In the genomic region with DNA sequence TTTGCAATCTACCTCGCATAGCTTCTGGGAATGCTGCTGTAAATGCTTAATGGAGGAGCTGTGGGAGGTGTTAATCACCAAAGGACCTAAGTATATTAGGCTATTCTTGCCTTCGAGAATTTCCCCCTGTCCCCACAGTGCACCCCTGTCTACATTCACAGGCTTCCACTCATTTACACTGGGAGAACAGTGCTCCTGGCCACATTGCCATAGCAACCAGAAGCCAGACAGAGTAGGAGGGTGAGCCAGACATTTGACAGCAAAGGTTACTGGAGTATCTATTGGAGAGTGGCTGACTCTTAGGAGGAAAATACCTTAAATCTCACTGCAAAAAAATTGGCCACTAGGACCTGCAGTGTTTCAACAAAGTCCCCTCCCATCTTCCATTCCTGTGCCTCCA, we compare ENCODE assay signal across 37 cellular contexts.
"Had no signal": no experiment of that assay in that cellular context is flagged by ENCODE, and none has a peak within 500 bp of the region (broad histone marks: within the 10 kb centered on the region; RNA-seq: fewer than 3 reads in every experiment).

No MANE protein-coding gene starts in this region.

- H3K4me3 Mint-ChIP-seq: activated B cell treated with CpG ODN at 0.5 μM for 24 hours; activated CD4-positive, alpha-beta memory T cell treated with anti-CD3 and anti-CD28 coated beads for 36 hours; activated CD4-positive, alpha-beta T cell treated with anti-CD3 and anti-CD28 coated beads, Interleukin-2, amount 10 ng/mL, durations not matched to agents 24 days and 14 days; activated CD8-positive, alpha-beta T cell treated with anti-CD3 and anti-CD28 coated beads for 36 hours; activated naive CD4-positive, alpha-beta T cell treated with anti-CD3 and anti-CD28 coated beads, Interleukin-2, amount 10 ng/mL, durations not matched to agents 7 days and 5 days; activated naive CD4-positive, alpha-beta T cell treated with anti-CD3 and anti-CD28 coated beads, Interleukin-2, amount 50 U/mL, for 24 hours; activated naive CD8-positive, alpha-beta T cell; activated naive CD8-positive, alpha-beta T cell treated with anti-CD3 and anti-CD28 coated beads, Interleukin-2, amount 10 ng/mL, durations not matched to agents 7 days and 5 days; activated naive CD8-positive, alpha-beta T cell treated with anti-CD3 and anti-CD28 coated beads, Interleukin-2, amount 50 U/mL, for 24 hours; activated T-cell treated with anti-CD3 and anti-CD28 coated beads, Interleukin-2, amount 50 U/mL, for 4 hours; activated T-cell treated with anti-CD3 and anti-CD28 coated beads, Interleukin-2, amount 50 U/mL, for 72 hours; activated T-helper 1 cell treated with anti-CD3 and anti-CD28 coated beads, Interleukin-12 subunit alpha, Interleukin-12 subunit beta, Interleukin-2, Interleukin-4 antibody, amounts not matched to agents 30 ng/mL and 10 ng/mL and 1 ng/mL, durations not matched to agents 14 hours and 24 hours and 36 hours; T-helper 1 cell treated with Interleukin-12 subunit alpha and Interleukin-12 subunit beta and Interleukin-4 antibody, amounts not matched to agents 30 μg/mL and 1 μg/mL, for 36 hours; T-helper 2 cell treated with Interferon-gamma antibody and Interleukin-4, amounts not matched to agents 5 μg/mL and 100 μg/mL, for 36 hours had no signal

- DNase-seq: activated B cell treated with CpG ODN at 0.5 μM for 24 hours; activated CD4-positive, alpha-beta memory T cell treated with anti-CD3 and anti-CD28 coated beads for 36 hours; activated CD4-positive, alpha-beta T cell treated with anti-CD3 and anti-CD28 coated beads for 4 hours; activated CD4-positive, alpha-beta T cell treated with anti-CD3 and anti-CD28 coated beads, Interleukin-2, amount 10 ng/mL, durations not matched to agents 24 days and 14 days; activated CD4-positive, alpha-beta T cell treated with anti-CD3 and anti-CD28 coated beads, Interleukin-2, amount 50 U/mL, for 1 hour; activated CD4-positive, alpha-beta T cell treated with anti-CD3 and anti-CD28 coated beads, Interleukin-2, amount 50 U/mL, for 4 hours; activated CD4-positive, CD25-positive, alpha-beta regulatory T cell treated with anti-CD3 and anti-CD28 coated beads, Interleukin-2, amount 50 U/mL, for 72 hours; activated CD8-positive, alpha-beta memory T cell treated with anti-CD3 and anti-CD28 coated beads, Interleukin-2, amount 50 U/mL, for 4 hours; activated CD8-positive, alpha-beta T cell treated with anti-CD3 and anti-CD28 coated beads for 36 hours; activated effector memory CD4-positive, alpha-beta T cell treated with Interleukin-2 at 50 U/mL for 16 hours; activated gamma-delta T cell; activated naive CD4-positive, alpha-beta T cell treated with anti-CD3 and anti-CD28 coated beads, Interleukin-2, amount 10 ng/mL, durations not matched to agents 7 days and 5 days; activated naive CD4-positive, alpha-beta T cell treated with Interleukin-2 at 50 U/mL for 16 hours; activated naive CD8-positive, alpha-beta T cell treated with anti-CD3 and anti-CD28 coated beads, Interleukin-2, amount 10 ng/mL, durations not matched to agents 7 days and 5 days; activated naive CD8-positive, alpha-beta T cell treated with anti-CD3 and anti-CD28 coated beads, Interleukin-2, amount 50 U/mL, for 24 hours; activated T-cell treated with anti-CD3 and anti-CD28 coated beads for 4 hours; activated T-cell treated with anti-CD3 and anti-CD28 coated beads, Interleukin-2, amount 50 U/mL, for 1 hour; activated T-cell treated with anti-CD3 and anti-CD28 coated beads, Interleukin-2, amount 50 U/mL, for 4 hours; activated T-cell treated with anti-CD3 and anti-CD28 coated beads, Interleukin-2, amount 50 U/mL, for 72 hours; amygdala; anterior cingulate cortex; body of pancreas; brain microvascular endothelial cell; central memory CD4-positive, alpha-beta T cell; SW 1271; T-helper 1 cell; T-helper 2 cell; T-helper 9 cell had no signal

- H3K27me3 ChIP-seq: ascending aorta, body of pancreas, brain microvascular endothelial cell had no signal

- ATAC-seq: activated CD8-positive, alpha-beta T cell treated with anti-CD3 and anti-CD28 coated beads for 36 hours; activated naive CD8-positive, alpha-beta T cell treated with anti-CD3 and anti-CD28 coated beads, Interleukin-2, amount 50 U/mL, for 24 hours; activated T-cell treated with anti-CD3 and anti-CD28 coated beads, Interleukin-2, amount 50 U/mL, for 4 hours; activated T-cell treated with anti-CD3 and anti-CD28 coated beads, Interleukin-2, amount 50 U/mL, for 72 hours; body of pancreas had no signal

- H3K27ac ChIP-seq: ascending aorta, body of pancreas, brain microvascular endothelial cell, breast epithelium, VCaP had no signal

- H3K4me3 ChIP-seq: ascending aorta, body of pancreas, breast epithelium had no signal

- H3K4me1 ChIP-seq: ascending aorta, body of pancreas, breast epithelium had no signal

- H3K36me3 ChIP-seq: ascending aorta, brain microvascular endothelial cell, breast epithelium had no signal

- H3K4me1 Mint-ChIP-seq: activated B cell treated with CpG ODN at 0.5 μM for 24 hours; activated CD4-positive, alpha-beta T cell treated with anti-CD3 and anti-CD28 coated beads, Interleukin-2, amount 10 ng/mL, durations not matched to agents 24 days and 14 days; activated naive CD4-positive, alpha-beta T cell treated with anti-CD3 and anti-CD28 coated beads, Interleukin-2, amount 10 ng/mL, durations not matched to agents 7 days and 5 days; activated naive CD4-positive, alpha-beta T cell treated with anti-CD3 and anti-CD28 coated beads, Interleukin-2, amount 50 U/mL, for 24 hours; activated naive CD8-positive, alpha-beta T cell treated with anti-CD3 and anti-CD28 coated beads, Interleukin-2, amount 10 ng/mL, durations not matched to agents 7 days and 5 days; activated naive CD8-positive, alpha-beta T cell treated with anti-CD3 and anti-CD28 coated beads, Interleukin-2, amount 50 U/mL, for 24 hours had no signal

- H3K9me3 Mint-ChIP-seq: activated B cell treated with CpG ODN at 0.5 μM for 24 hours; activated CD4-positive, alpha-beta memory T cell treated with anti-CD3 and anti-CD28 coated beads for 36 hours; activated CD4-positive, alpha-beta T cell treated with anti-CD3 and anti-CD28 coated beads, Interleukin-2, amount 10 ng/mL, durations not matched to agents 24 days and 14 days; activated CD8-positive, alpha-beta T cell treated with anti-CD3 and anti-CD28 coated beads for 36 hours; activated naive CD4-positive, alpha-beta T cell treated with anti-CD3 and anti-CD28 coated beads, Interleukin-2, amount 10 ng/mL, durations not matched to agents 7 days and 5 days; activated naive CD4-positive, alpha-beta T cell treated with anti-CD3 and anti-CD28 coated beads, Interleukin-2, amount 50 U/mL, for 24 hours; activated naive CD8-positive, alpha-beta T cell treated with anti-CD3 and anti-CD28 coated beads, Interleukin-2, amount 10 ng/mL, durations not matched to agents 7 days and 5 days; activated naive CD8-positive, alpha-beta T cell treated with anti-CD3 and anti-CD28 coated beads, Interleukin-2, amount 50 U/mL, for 24 hours; activated T-cell treated with anti-CD3 and anti-CD28 coated beads, Interleukin-2, amount 50 U/mL, for 4 hours; activated T-cell treated with anti-CD3 and anti-CD28 coated beads, Interleukin-2, amount 50 U/mL, for 72 hours; activated T-helper 1 cell treated with anti-CD3 and anti-CD28 coated beads, Interleukin-12 subunit alpha, Interleukin-12 subunit beta, Interleukin-2, Interleukin-4 antibody, amounts not matched to agents 30 ng/mL and 10 ng/mL and 1 ng/mL, durations not matched to agents 14 hours and 24 hours and 36 hours; activated T-helper 2 cell treated with anti-CD3 and anti-CD28 coated beads, Interferon-gamma antibody, Interleukin-2, Interleukin-4, amounts not matched to agents 10 μg/mL and 5 μg/mL and 100 μg/mL, durations not matched to agents 14 hours and 24 hours and 36 hours; T-helper 1 cell treated with Interleukin-12 subunit alpha and Interleukin-12 subunit beta and Interleukin-4 antibody, amounts not matched to agents 30 μg/mL and 1 μg/mL, for 36 hours; T-helper 2 cell treated with Interferon-gamma antibody and Interleukin-4, amounts not matched to agents 5 μg/mL and 100 μg/mL, for 36 hours had no signal

- H3K27ac Mint-ChIP-seq: activated B cell treated with CpG ODN at 0.5 μM for 24 hours; activated CD4-positive, alpha-beta memory T cell treated with anti-CD3 and anti-CD28 coated beads for 36 hours; activated CD4-positive, alpha-beta T cell treated with anti-CD3 and anti-CD28 coated beads, Interleukin-2, amount 10 ng/mL, durations not matched to agents 24 days and 14 days; activated CD8-positive, alpha-beta T cell treated with anti-CD3 and anti-CD28 coated beads for 36 hours; activated naive CD4-positive, alpha-beta T cell treated with anti-CD3 and anti-CD28 coated beads, Interleukin-2, amount 10 ng/mL, durations not matched to agents 7 days and 5 days; activated naive CD4-positive, alpha-beta T cell treated with anti-CD3 and anti-CD28 coated beads, Interleukin-2, amount 50 U/mL, for 24 hours; activated naive CD8-positive, alpha-beta T cell; activated naive CD8-positive, alpha-beta T cell treated with anti-CD3 and anti-CD28 coated beads, Interleukin-2, amount 10 ng/mL, durations not matched to agents 7 days and 5 days; activated naive CD8-positive, alpha-beta T cell treated with anti-CD3 and anti-CD28 coated beads, Interleukin-2, amount 50 U/mL, for 24 hours; activated T-cell treated with anti-CD3 and anti-CD28 coated beads, Interleukin-2, amount 50 U/mL, for 72 hours; activated T-helper 1 cell treated with anti-CD3 and anti-CD28 coated beads, Interleukin-12 subunit alpha, Interleukin-12 subunit beta, Interleukin-2, Interleukin-4 antibody, amounts not matched to agents 30 ng/mL and 10 ng/mL and 1 ng/mL, durations not matched to agents 14 hours and 24 hours and 36 hours; activated T-helper 2 cell treated with anti-CD3 and anti-CD28 coated beads, Interferon-gamma antibody, Interleukin-2, Interleukin-4, amounts not matched to agents 10 μg/mL and 5 μg/mL and 100 μg/mL, durations not matched to agents 14 hours and 24 hours and 36 hours; T-helper 1 cell treated with Interleukin-12 subunit alpha and Interleukin-12 subunit beta and Interleukin-4 antibody, amounts not matched to agents 30 μg/mL and 1 μg/mL, for 36 hours; T-helper 2 cell treated with Interferon-gamma antibody and Interleukin-4, amounts not matched to agents 5 μg/mL and 100 μg/mL, for 36 hours had no signal

- H3K27me3 Mint-ChIP-seq: activated B cell treated with CpG ODN at 0.5 μM for 24 hours; activated CD4-positive, alpha-beta memory T cell treated with anti-CD3 and anti-CD28 coated beads for 36 hours; activated CD4-positive, alpha-beta T cell treated with anti-CD3 and anti-CD28 coated beads, Interleukin-2, amount 10 ng/mL, durations not matched to agents 24 days and 14 days; activated naive CD4-positive, alpha-beta T cell treated with anti-CD3 and anti-CD28 coated beads, Interleukin-2, amount 10 ng/mL, durations not matched to agents 7 days and 5 days; activated naive CD4-positive, alpha-beta T cell treated with anti-CD3 and anti-CD28 coated beads, Interleukin-2, amount 50 U/mL, for 24 hours; activated naive CD8-positive, alpha-beta T cell treated with anti-CD3 and anti-CD28 coated beads, Interleukin-2, amount 50 U/mL, for 24 hours had no signal

- H3K36me3 Mint-ChIP-seq: activated CD4-positive, alpha-beta memory T cell treated with anti-CD3 and anti-CD28 coated beads for 36 hours; activated naive CD4-positive, alpha-beta T cell treated with anti-CD3 and anti-CD28 coated beads, Interleukin-2, amount 10 ng/mL, durations not matched to agents 7 days and 5 days; activated naive CD4-positive, alpha-beta T cell treated with anti-CD3 and anti-CD28 coated beads, Interleukin-2, amount 50 U/mL, for 24 hours; activated naive CD8-positive, alpha-beta T cell; activated naive CD8-positive, alpha-beta T cell treated with anti-CD3 and anti-CD28 coated beads, Interleukin-2, amount 10 ng/mL, durations not matched to agents 7 days and 5 days had no signal
